31 cellular contexts compared by ENCODE assay signal in the genomic region with DNA sequence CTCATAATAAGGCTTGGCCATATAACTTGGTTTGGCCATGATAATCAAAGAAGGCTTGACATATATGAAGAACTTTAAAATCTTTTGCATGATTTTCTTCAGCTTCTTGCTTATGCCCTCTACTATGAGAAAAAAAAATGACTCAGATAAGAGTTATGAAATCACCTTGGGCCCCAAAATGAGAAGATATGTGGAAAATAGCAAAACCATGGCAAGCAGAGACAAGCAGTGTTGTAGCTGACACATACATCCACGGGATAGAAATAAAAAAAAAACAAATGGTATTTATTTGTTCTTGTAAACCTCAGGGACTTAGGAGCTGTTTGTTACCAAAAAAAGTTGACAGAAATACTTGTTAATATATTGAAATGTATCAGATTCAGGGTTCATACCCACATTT.
"Had no signal": no experiment of that assay in that cellular context is flagged by ENCODE, and none has a peak within 500 bp of the region (broad histone marks: within the 10 kb centered on the region; RNA-seq: fewer than 3 reads in every experiment).

No MANE protein-coding gene starts in this region.

- H3K4me1 Mint-ChIP-seq: activated CD4-positive, alpha-beta memory T cell treated with anti-CD3 and anti-CD28 coated beads, Interleukin-2, amount 10 ng/mL, durations not matched to agents 7 days and 5 days; activated CD4-positive, alpha-beta T cell treated with anti-CD3 and anti-CD28 coated beads for 36 hours; activated CD4-positive, alpha-beta T cell treated with anti-CD3 and anti-CD28 coated beads, Interleukin-2, amount 10 ng/mL, durations not matched to agents 24 days and 14 days; activated naive CD4-positive, alpha-beta T cell treated with anti-CD3 and anti-CD28 coated beads, Interleukin-2, amount 50 U/mL, for 24 hours; activated naive CD8-positive, alpha-beta T cell treated with anti-CD3 and anti-CD28 coated beads for 36 hours; activated naive CD8-positive, alpha-beta T cell treated with anti-CD3 and anti-CD28 coated beads, Interleukin-2, amount 50 U/mL, for 24 hours; activated T-helper 17 cell treated with anti-CD3 and anti-CD28 coated beads, Interleukin-2, amount 50 U/mL, for 72 hours; brain had no signal

- H3K27me3 ChIP-seq: adrenal gland, ascending aorta, colonic mucosa, esophagus muscularis mucosa had no signal

- DNase-seq: activated CD4-positive, alpha-beta memory T cell treated with anti-CD3 and anti-CD28 coated beads, Interleukin-2, amount 10 ng/mL, durations not matched to agents 7 days and 5 days; activated CD4-positive, alpha-beta T cell treated with anti-CD3 and anti-CD28 coated beads for 36 hours; activated CD4-positive, alpha-beta T cell treated with anti-CD3 and anti-CD28 coated beads, Interleukin-2, amount 10 ng/mL, durations not matched to agents 24 days and 14 days; activated CD4-positive, alpha-beta T cell treated with anti-CD3 and anti-CD28 coated beads, Interleukin-2, amount 50 U/mL, for 4 hours; activated CD4-positive, CD25-positive, alpha-beta regulatory T cell; activated CD4-positive, CD25-positive, alpha-beta regulatory T cell treated with anti-CD3 and anti-CD28 coated beads, Interleukin-2, amount 50 U/mL, for 72 hours; activated CD8-positive, alpha-beta memory T cell treated with anti-CD3 and anti-CD28 coated beads, Interleukin-2, amount 50 U/mL, for 48 hours; activated effector memory CD4-positive, alpha-beta T cell treated with Interleukin-2 at 50 U/mL for 16 hours; activated gamma-delta T cell treated with Interleukin-2 at 50 U/mL for 16 hours; activated naive CD4-positive, alpha-beta T cell treated with Interleukin-2 at 50 U/mL for 16 hours; activated naive CD8-positive, alpha-beta T cell treated with anti-CD3 and anti-CD28 coated beads for 36 hours; activated naive CD8-positive, alpha-beta T cell treated with anti-CD3 and anti-CD28 coated beads, Interleukin-2, amount 50 U/mL, for 24 hours; activated T-cell treated with anti-CD3 and anti-CD28 coated beads for 4 hours; activated T-cell treated with anti-CD3 and anti-CD28 coated beads, Interleukin-2, amount 50 U/mL, for 4 hours; adrenal gland; central memory CD4-positive, alpha-beta T cell; cerebellar nuclear complex; colonic mucosa; effector CD8-positive, alpha-beta T cell; erythroblast; head of caudate nucleus; hypothalamus; T-helper 2 cell had no signal

- H3K36me3 ChIP-seq: adrenal gland, ascending aorta, colonic mucosa, esophagus muscularis mucosa had no signal

- H3K4me1 ChIP-seq: adrenal gland, ascending aorta, colonic mucosa, esophagus muscularis mucosa had no signal

- H3K4me3 ChIP-seq: adrenal gland, ascending aorta, colonic mucosa, esophagus muscularis mucosa had no signal

- H3K27ac Mint-ChIP-seq: activated CD4-positive, alpha-beta memory T cell treated with anti-CD3 and anti-CD28 coated beads, Interleukin-2, amount 10 ng/mL, durations not matched to agents 7 days and 5 days; activated CD4-positive, alpha-beta T cell treated with anti-CD3 and anti-CD28 coated beads for 36 hours; activated CD4-positive, alpha-beta T cell treated with anti-CD3 and anti-CD28 coated beads, Interleukin-2, amount 10 ng/mL, durations not matched to agents 24 days and 14 days; activated naive CD4-positive, alpha-beta T cell treated with anti-CD3 and anti-CD28 coated beads, Interleukin-2, amount 50 U/mL, for 24 hours; activated naive CD8-positive, alpha-beta T cell treated with anti-CD3 and anti-CD28 coated beads for 36 hours; activated naive CD8-positive, alpha-beta T cell treated with anti-CD3 and anti-CD28 coated beads, Interleukin-2, amount 50 U/mL, for 24 hours; activated T-helper 17 cell treated with anti-CD3 and anti-CD28 coated beads, Interleukin-2, amount 50 U/mL, for 72 hours; brain had no signal

- FAIRE-seq: endometrium, endothelial cell of umbilical vein, frontal cortex had no signal

- H3K9me3 ChIP-seq: adrenal gland, ascending aorta, colonic mucosa, esophagus muscularis mucosa had no signal

- H3K27ac ChIP-seq: adrenal gland, ascending aorta, colonic mucosa, esophagus muscularis mucosa had no signal

- H3K27me3 Mint-ChIP-seq: activated CD4-positive, alpha-beta memory T cell treated with anti-CD3 and anti-CD28 coated beads, Interleukin-2, amount 10 ng/mL, durations not matched to agents 7 days and 5 days; activated CD4-positive, alpha-beta T cell treated with anti-CD3 and anti-CD28 coated beads for 36 hours; activated CD4-positive, alpha-beta T cell treated with anti-CD3 and anti-CD28 coated beads, Interleukin-2, amount 10 ng/mL, durations not matched to agents 24 days and 14 days; activated naive CD4-positive, alpha-beta T cell treated with anti-CD3 and anti-CD28 coated beads, Interleukin-2, amount 50 U/mL, for 24 hours; activated naive CD8-positive, alpha-beta T cell treated with anti-CD3 and anti-CD28 coated beads for 36 hours; activated naive CD8-positive, alpha-beta T cell treated with anti-CD3 and anti-CD28 coated beads, Interleukin-2, amount 50 U/mL, for 24 hours; activated T-helper 17 cell treated with anti-CD3 and anti-CD28 coated beads, Interleukin-2, amount 50 U/mL, for 72 hours; brain had no signal

- H3K4me3 Mint-ChIP-seq: activated CD4-positive, alpha-beta memory T cell treated with anti-CD3 and anti-CD28 coated beads, Interleukin-2, amount 10 ng/mL, durations not matched to agents 7 days and 5 days; activated CD4-positive, alpha-beta T cell treated with anti-CD3 and anti-CD28 coated beads for 36 hours; activated CD4-positive, alpha-beta T cell treated with anti-CD3 and anti-CD28 coated beads, Interleukin-2, amount 10 ng/mL, durations not matched to agents 24 days and 14 days; activated naive CD4-positive, alpha-beta T cell treated with anti-CD3 and anti-CD28 coated beads, Interleukin-2, amount 50 U/mL, for 24 hours; activated naive CD8-positive, alpha-beta T cell treated with anti-CD3 and anti-CD28 coated beads for 36 hours; activated naive CD8-positive, alpha-beta T cell treated with anti-CD3 and anti-CD28 coated beads, Interleukin-2, amount 50 U/mL, for 24 hours; activated T-cell treated with anti-CD3 and anti-CD28 coated beads, Interleukin-2, amount 50 U/mL, for 4 hours; activated T-helper 17 cell treated with anti-CD3 and anti-CD28 coated beads, Interleukin-2, amount 50 U/mL, for 72 hours; brain had no signal

- H3K36me3 Mint-ChIP-seq: activated naive CD4-positive, alpha-beta T cell treated with anti-CD3 and anti-CD28 coated beads, Interleukin-2, amount 50 U/mL, for 24 hours; activated naive CD8-positive, alpha-beta T cell treated with anti-CD3 and anti-CD28 coated beads for 36 hours; brain had no signal

- H3K9me3 Mint-ChIP-seq: activated CD4-positive, alpha-beta T cell treated with anti-CD3 and anti-CD28 coated beads, Interleukin-2, amount 10 ng/mL, durations not matched to agents 24 days and 14 days; brain had no signal
